8 cellular contexts compared by ENCODE assay signal in the genomic region with DNA sequence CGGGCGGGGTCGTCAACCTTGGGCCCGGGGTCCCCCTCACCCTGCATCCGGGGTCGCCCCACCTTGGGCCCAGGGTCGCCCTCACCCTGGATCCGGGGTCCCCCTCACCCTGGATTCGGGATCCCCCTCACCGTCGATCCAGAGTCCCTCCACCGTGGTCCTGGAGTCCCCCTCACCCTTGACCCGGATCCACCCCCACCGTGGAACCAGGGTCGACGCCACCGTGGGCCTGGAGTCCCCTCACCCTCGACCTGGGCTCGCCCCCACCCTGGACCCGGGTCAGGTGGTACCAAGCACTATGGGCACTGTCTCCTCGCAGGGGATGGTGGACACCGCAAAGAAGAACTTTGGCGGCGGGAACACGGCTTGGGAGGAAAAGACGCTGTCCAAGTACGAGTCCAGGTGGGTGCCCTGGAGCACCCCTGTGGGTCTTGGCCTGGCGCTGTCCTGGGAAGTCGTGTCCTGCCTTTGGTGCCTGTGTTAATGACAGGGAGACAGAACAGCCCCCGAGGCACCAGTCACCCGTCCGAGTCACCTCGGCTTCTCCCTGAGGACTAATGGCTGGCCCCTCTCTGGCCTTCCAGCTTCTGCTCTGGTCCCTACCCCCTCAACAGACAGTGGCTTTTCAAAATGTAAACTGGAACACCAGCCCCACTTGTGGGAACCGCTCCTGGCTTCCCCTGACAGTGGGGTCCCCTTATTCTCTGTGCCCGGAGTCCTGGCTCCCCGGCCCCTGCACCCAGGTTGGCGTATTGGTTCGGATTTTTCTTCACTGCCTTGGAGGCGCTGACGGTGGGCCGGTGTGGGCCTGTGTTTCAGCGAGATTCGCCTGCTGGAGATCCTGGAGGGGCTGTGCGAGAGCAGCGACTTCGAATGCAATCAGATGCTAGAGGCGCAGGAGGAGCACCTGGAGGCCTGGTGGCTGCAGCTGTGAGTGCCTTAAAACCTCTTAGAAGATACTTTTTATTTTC. TPM values are rescaled to one million over a fixed set of nuclear protein-coding genes. Genes with fewer than 3 reads are reported as not detected.
A peak's percentile ranks its signal among the peaks of the same experiment; 100 is the strongest.
DNase-seq lines count a peak whose midpoint lies in the region; ATAC-seq and TF ChIP-seq lines count a peak whose summit lies in the region.

No MANE protein-coding gene starts in this region.

- H3K27me3 ChIP-seq in RWPE2 (ENCODE audit: insufficient read depth, poor library complexity, severe bottlenecking) (no peaks in the 10 kb centered on the region), gastrocnemius medialis (no peaks in the 10 kb centered on the region)

- intact Hi-C loops in gastrocnemius medialis (cut with DNase I; ENCODE audit: low total_unique reads), result loop anchor here (1.0 to 5.0 kb wide), 6 partner anchors 12 to 424 kb away; a partner anchor contains a TSS

- in situ Hi-C loops in gastrocnemius medialis (cut with MboI; ENCODE audit: low sequenced_read_pairs in 4 of 4), result loop anchor here in 2 of 4 donors (10.0 kb wide), 2 partner anchors 64 to 144 kb away; a partner anchor contains a TSS

- peaks cover 41% of the 10 kb centered on the region for H3K36me3 ChIP-seq in RWPE2 (ENCODE audit: low read depth)
- peaks cover 0 to 24% of the 10 kb centered on the region in 2 donors for H3K36me3 ChIP-seq in gastrocnemius medialis

- peak overlapping the region; percentile 75 for H3K27ac ChIP-seq in RWPE2 (ENCODE audit: poor library complexity, severe bottlenecking)
- H3K27ac ChIP-seq in gastrocnemius medialis, result peak overlapping the region; percentile 63 to 98 (median 95)

- TF ChIP-seq CTCF in RWPE2 (IDR thresholded peaks at IDR 0.05; ENCODE audit: poor library complexity, severe bottlenecking) (no peak), fibroblast of villous mesenchyme (IDR thresholded peaks at IDR 0.05; ENCODE audit: insufficient read depth, low read depth, low read length) (no peak), gastrocnemius medialis (IDR thresholded peaks at IDR 0.05 in 4 of 5, conservative IDR thresholded peaks at IDR 0.05 in 1 of 5) (no peak)

- no peak for TF ChIP-seq POLR2A in gastrocnemius medialis (IDR thresholded peaks at IDR 0.05)

- H3K9me3 ChIP-seq in RWPE2 (ENCODE audit: severe bottlenecking) (no peaks in the 10 kb centered on the region), gastrocnemius medialis (no peaks in the 10 kb centered on the region)

- peak; percentile 50 for DNase-seq in RWPE2 (ENCODE audit: low spot score)
- DNase-seq in fibroblast of villous mesenchyme (ENCODE audit: low read depth), result no peak
- no peak for DNase-seq in gastrocnemius medialis
- DNase-seq in NCI-H774 (lab: John Stamatoyannopoulos, UW), result no peak
- no peak for DNase-seq in HK-2 (ENCODE audit: unreplicated experiment)
- DNase-seq in activated gamma-delta T cell (lab: John Stamatoyannopoulos, UW), result no peak
- DNase-seq in NCI-H510A treated with DMSO at 0.1 percent for 48 hours (lab: John Stamatoyannopoulos, UW), result no peak

- peak overlapping the region; percentile 81 for H3K4me3 ChIP-seq in RWPE2 (ENCODE audit: severe bottlenecking)
- peak overlapping the region; percentile 69 for H3K4me3 ChIP-seq in fibroblast of villous mesenchyme (ENCODE audit: low read depth, low read length)
- peak overlapping the region; percentile 60 to 76 (median 68) for H3K4me3 ChIP-seq in gastrocnemius medialis

- ATAC-seq in GM19455 (IDR thresholded peaks at IDR 0.05; ENCODE audit: unreplicated experiment), result peak; percentile 1
- no peak for ATAC-seq in RWPE2 (ENCODE audit: low read depth)
- no peak for ATAC-seq in gastrocnemius medialis

- H3K4me1 ChIP-seq in RWPE2 (ENCODE audit: insufficient read depth, poor library complexity, severe bottlenecking) (no peaks in the 10 kb centered on the region), gastrocnemius medialis (peaks cover 13 to 19% of the 10 kb centered on the region in 2 donors)

RNA-seq across cellular contexts. Expression of a gene that starts 0.8 kb away (rescaled TPM):
- total RNA-seq in fibroblast of villous mesenchyme (53.1 and 58.9 TPM in 2 replicates), gastrocnemius medialis (10 to 100 TPM in 3 of 4 donors, 1 to 10 TPM in 1; 8.9 to 15.0 (median 13.0) TPM)

RNA-seq across cellular contexts. Expression of a gene that starts 1.0 kb away (rescaled TPM):
- total RNA-seq in fibroblast of villous mesenchyme (17.1 and 20.3 TPM in 2 replicates), gastrocnemius medialis (1 to 10 TPM; 6.4 to 9.6 (median 8.2) TPM)

RNA-seq across cellular contexts. Expression of a gene that starts 41.4 kb away (rescaled TPM):
- total RNA-seq in fibroblast of villous mesenchyme (27.7 and 32.0 TPM in 2 replicates), gastrocnemius medialis (100 to 1,000 TPM; 165 to 327 (median 188) TPM)
